In the genomic region with DNA sequence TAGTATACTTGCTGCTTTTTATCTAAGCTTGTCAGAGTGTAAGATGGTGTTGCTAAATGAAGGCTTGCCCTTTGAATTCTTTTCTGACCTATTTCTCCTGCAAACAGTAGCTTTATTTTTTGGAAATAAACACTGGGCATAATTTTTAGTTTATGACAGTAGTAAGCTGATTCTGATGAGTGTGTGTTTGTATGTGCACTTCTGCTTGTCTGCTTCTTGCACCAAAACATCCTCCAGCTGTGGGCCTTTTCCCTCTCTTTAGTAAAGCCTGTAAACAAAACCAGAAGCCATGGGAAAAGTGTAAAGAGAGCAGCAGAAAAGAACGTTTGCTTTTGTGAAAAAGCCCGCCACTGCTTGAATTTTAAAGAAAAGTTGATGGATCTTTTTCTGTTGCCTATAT, we compare ENCODE assay signal across 12 cellular contexts. TPM values are rescaled to one million over a fixed set of nuclear protein-coding genes. Genes with fewer than 3 reads are reported as not detected.
DNase-seq lines count a peak whose midpoint lies in the region; ATAC-seq and TF ChIP-seq lines count a peak whose summit lies in the region.
"Had no signal": no experiment of that assay in that cellular context is flagged by ENCODE, and none has a peak within 500 bp of the region (broad histone marks: within the 10 kb centered on the region; RNA-seq: fewer than 3 reads in every experiment).

No MANE protein-coding gene starts in this region.

- H3K4me2 ChIP-seq in BLaER1, result peak overlapping the region; percentile 70

- WGBS in psoas muscle, 3 donors, result 14 to 20% (median 16%) methylated on average over 2 of the region's 2 CpGs

- peaks cover 71% of the 10 kb centered on the region for H3K4me1 Mint-ChIP-seq in glutamatergic neuron (ENCODE audit: low read depth, unreplicated experiment)
- H3K4me1 Mint-ChIP-seq in naive thymus-derived CD8-positive, alpha-beta T cell, result peaks cover 0 to 10% (median 4%) of the 10 kb centered on the region in 4 donors

- no peak overlapping the region for H3K4me3 ChIP-seq in BLaER1
- peak overlapping the region; percentile 73 for H3K4me3 ChIP-seq in psoas muscle

- intact Hi-C loops in psoas muscle (cut with DNase I), result no loop called here

- H3K36me3 ChIP-seq in BLaER1, result no peaks in the 10 kb centered on the region
- no peaks in the 10 kb centered on the region for H3K36me3 ChIP-seq in psoas muscle (ENCODE audit: insufficient read depth in 1 of 2, low read depth in 1 of 2)
- H3K36me3 ChIP-seq: ovary had no signal

- no peaks in the 10 kb centered on the region for H4K20me1 ChIP-seq in BLaER1

- H3K4me1 ChIP-seq in BLaER1 (peaks cover 28% of the 10 kb centered on the region), psoas muscle (peaks cover 42% of the 10 kb centered on the region)

- H3K9me3 ChIP-seq in BLaER1, result peaks cover 17% of the 10 kb centered on the region
- no peaks in the 10 kb centered on the region for H3K9me3 ChIP-seq in psoas muscle
- H3K9me3 ChIP-seq: ovary had no signal

- peaks cover 5% of the 10 kb centered on the region for H3K36me3 Mint-ChIP-seq in glutamatergic neuron (ENCODE audit: unreplicated experiment)
- H3K36me3 Mint-ChIP-seq in naive thymus-derived CD8-positive, alpha-beta T cell, result no peaks in the 10 kb centered on the region

- no peaks in the 10 kb centered on the region for H3K27me3 ChIP-seq in BLaER1
- no peaks in the 10 kb centered on the region for H3K27me3 ChIP-seq in psoas muscle (ENCODE audit: insufficient read depth in 3 of 3, low read length in 2 of 3)
- H3K27me3 ChIP-seq: ovary had no signal

- ATAC-seq in SK-N-SH treated with all-trans-retinoic acid at 6 μM for 48 hours, result no peak
- ATAC-seq in psoas muscle, result no peak
- ATAC-seq in naive thymus-derived CD8-positive, alpha-beta T cell, result no peak
- ATAC-seq: activated T-cell treated with anti-CD3 and anti-CD28 coated beads, Interleukin-2, amount 50 U/mL, for 72 hours had no signal

- POLR2A ChIA-PET in naive thymus-derived CD8-positive, alpha-beta T cell (lab: Charles Lee), result no interaction called here

- peak overlapping the region; percentile 90 for H3K27ac Mint-ChIP-seq in glutamatergic neuron (ENCODE audit: unreplicated experiment)
- H3K27ac Mint-ChIP-seq in naive thymus-derived CD8-positive, alpha-beta T cell, result no peak overlapping the region
- H3K27ac Mint-ChIP-seq: activated T-cell treated with anti-CD3 and anti-CD28 coated beads, Interleukin-2, amount 50 U/mL, for 72 hours had no signal

- H3K27ac ChIP-seq in BLaER1 (peak overlapping the region; percentile 67; the same call in 1 of the 2 replicates), psoas muscle (peak overlapping the region; percentile 95)
- H3K27ac ChIP-seq: C4-2B, ovary had no signal

- H3K9me3 Mint-ChIP-seq in glutamatergic neuron (ENCODE audit: unreplicated experiment), result peaks cover 21% of the 10 kb centered on the region
- H3K9me3 Mint-ChIP-seq in naive thymus-derived CD8-positive, alpha-beta T cell, result no peaks in the 10 kb centered on the region
- H3K9me3 Mint-ChIP-seq: activated T-cell treated with anti-CD3 and anti-CD28 coated beads, Interleukin-2, amount 50 U/mL, for 72 hours had no signal

- H3K4me3 Mint-ChIP-seq in glutamatergic neuron (ENCODE audit: unreplicated experiment), result peak overlapping the region; percentile 84
- H3K4me3 Mint-ChIP-seq in naive thymus-derived CD8-positive, alpha-beta T cell, result no peak overlapping the region
- H3K4me3 Mint-ChIP-seq: activated T-cell treated with anti-CD3 and anti-CD28 coated beads, Interleukin-2, amount 50 U/mL, for 72 hours had no signal

- H3K27me3 Mint-ChIP-seq in glutamatergic neuron (ENCODE audit: unreplicated experiment), result peaks cover 14% of the 10 kb centered on the region
- H3K27me3 Mint-ChIP-seq in naive thymus-derived CD8-positive, alpha-beta T cell, result peaks cover 4 to 16% (median 13%) of the 10 kb centered on the region in 5 donors

- TF ChIP-seq CTCF in glutamatergic neuron (IDR thresholded peaks at IDR 0.05; ENCODE audit: partially characterized antibody, unreplicated experiment) (no peak), psoas muscle (IDR thresholded peaks at IDR 0.05) (no peak)

- peak overlapping the region; percentile 61 for H3K9ac ChIP-seq in BLaER1

- DNase-seq in glutamatergic neuron (no peak), psoas muscle (no peak), T1000 (lab: John Stamatoyannopoulos, UW) (no peak), NCI-H524 (lab: John Stamatoyannopoulos, UW) (no peak), NCI-H1694 (lab: John Stamatoyannopoulos, UW) (no peak)
- no peak for DNase-seq in naive thymus-derived CD8-positive, alpha-beta T cell
- DNase-seq: activated T-cell treated with anti-CD3 and anti-CD28 coated beads, Interleukin-2, amount 50 U/mL, for 72 hours; NCI-H1930 had no signal

TF ChIP-seq in SK-N-SH treated with all-trans-retinoic acid at 6 μM for 48 hours, 23 proteins besides CTCF, POLR2A, EP300 and RAD21:
- 0 out of 2 replicates have a peak, but pooled peaks have one; percentile 23 for TF ChIP-seq GLIS3 (CRISPR knock-in tag; IDR thresholded peaks at IDR 0.05)
- TF ChIP-seq, protein P1, sequence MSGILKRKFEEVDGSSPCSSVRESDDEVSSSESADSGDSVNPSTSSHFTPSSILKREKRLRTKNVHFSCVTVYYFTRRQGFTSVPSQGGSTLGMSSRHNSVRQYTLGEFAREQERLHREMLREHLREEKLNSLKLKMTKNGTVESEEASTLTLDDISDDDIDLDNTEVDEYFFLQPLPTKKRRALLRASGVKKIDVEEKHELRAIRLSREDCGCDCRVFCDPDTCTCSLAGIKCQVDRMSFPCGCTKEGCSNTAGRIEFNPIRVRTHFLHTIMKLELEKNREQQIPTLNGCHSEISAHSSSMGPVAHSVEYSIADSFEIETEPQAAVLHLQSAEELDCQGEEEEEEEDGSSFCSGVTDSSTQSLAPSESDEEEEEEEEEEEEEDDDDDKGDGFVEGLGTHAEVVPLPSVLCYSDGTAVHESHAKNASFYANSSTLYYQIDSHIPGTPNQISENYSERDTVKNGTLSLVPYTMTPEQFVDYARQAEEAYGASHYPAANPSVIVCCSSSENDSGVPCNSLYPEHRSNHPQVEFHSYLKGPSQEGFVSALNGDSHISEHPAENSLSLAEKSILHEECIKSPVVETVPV (CRISPR knock-in tag; IDR thresholded peaks at IDR 0.05), result no peak

RNA-seq across cellular contexts. Expression of a gene that starts 12.6 kb away (rescaled TPM):
- total RNA-seq in glutamatergic neuron (ENCODE audit: unreplicated experiment), result 76.3 TPM
- 100 to 1,000 TPM in 2 of 4 donors, 10 to 100 TPM in 2; 49.1 to 206 (median 90.3) TPM for total RNA-seq in psoas muscle
- polyA plus RNA-seq in psoas muscle, result 100 to 1,000 TPM in 1 of 3 donors, 10 to 100 TPM in 2; 27.1 to 129 (median 68.6) TPM
- not detected for total RNA-seq in naive thymus-derived CD8-positive, alpha-beta T cell
- polyA plus RNA-seq in naive thymus-derived CD8-positive, alpha-beta T cell, result not detected
- total RNA-seq: activated T-cell treated with anti-CD3 and anti-CD28 coated beads, Interleukin-2, amount 50 U/mL, for 72 hours had no signal

Comparison
In these comparisons a context has a peak if more than half of its experiments do, and no peak if none do; other contexts are left out.
1. RNA of a gene that starts 12.6 kb away (total RNA-seq): 49.1 to 206 TPM in psoas muscle and 76.3 TPM in glutamatergic neuron (single experiment); not detected in naive thymus-derived CD8-positive, alpha-beta T cell; every median in the first group is over 10 times any median in the second.